Comparison of ENCODE assay signal across 1 cellular context in genomic region chr16:381788-382717, GRCh38.
TF ChIP-seq lines count a peak whose summit lies in the region.

Gene PGAP6 (minus strand): TSS chr16:381978. CDS start chr16:381821, 157 bp downstream.

TF ChIP-seq in K562, 482 proteins besides CTCF, POLR2A, EP300 and RAD21 (continued from another document):
- TF ChIP-seq THAP12 (CRISPR knock-in tag; IDR thresholded peaks at IDR 0.05) (0 out of 2 replicates have a peak, but pooled peaks have one; percentile 43), EGR1 (conservative IDR thresholded peaks at IDR 0.05) (0 out of 2 replicates have a peak, but pooled peaks have one; percentile 26), GATAD2A (IDR thresholded peaks at IDR 0.05) (0 out of 2 replicates have a peak, but pooled peaks have one; percentile 24), ZFX (CRISPR knock-in tag; IDR thresholded peaks at IDR 0.05) (peak; percentile 27; the same call in 1 of the 2 replicates), CXXC5 (CRISPR knock-in tag; IDR thresholded peaks at IDR 0.05) (peak; percentile 46; the same call in 1 of the 2 replicates), LARP7 (IDR thresholded peaks at IDR 0.05) (no peak), NCOR1 (IDR thresholded peaks at IDR 0.05) (no peak), MAFK (IDR thresholded peaks at IDR 0.05; ENCODE audit: low read length) (no peak), ZNF174 (CRISPR knock-in tag; IDR thresholded peaks at IDR 0.05) (no peak), VEZF1 (CRISPR knock-in tag; IDR thresholded peaks at IDR 0.05) (peak; percentile 100), HLTF (IDR thresholded peaks at IDR 0.05) (no peak), PRMT5 (CRISPR knock-in tag; IDR thresholded peaks at IDR 0.05) (no peak), NR2C2 (CRISPR knock-in tag; IDR thresholded peaks at IDR 0.05) (no peak), NR2C2 (tag; IDR thresholded peaks at IDR 0.05) (peak; percentile 48; the same call in 1 of the 2 replicates), GABPB1 (CRISPR knock-in tag; IDR thresholded peaks at IDR 0.05) (peak; percentile 16; the same call in 1 of the 2 replicates), TEAD4 (IDR thresholded peaks at IDR 0.05; ENCODE audit: low read length) (no peak), TEAD4 (CRISPR knock-in tag; IDR thresholded peaks at IDR 0.05; ENCODE audit: borderline replicate concordance) (no peak), GABPA (tag; conservative IDR thresholded peaks at IDR 0.05; ENCODE audit: low read depth) (peak; percentile 88), HOXB6 (CRISPR knock-in tag; IDR thresholded peaks at IDR 0.05; ENCODE audit: borderline replicate concordance) (no peak), CEBPG (CRISPR knock-in tag; IDR thresholded peaks at IDR 0.05) (no peak), CEBPG (tag; conservative IDR thresholded peaks at IDR 0.05 in 1 of 2, IDR thresholded peaks at IDR 0.05 in 1 of 2) (no peak), HDAC1 (IDR thresholded peaks at IDR 0.05) (peak in 1 of 2 experiments; percentile 42; a peak in 1 of 4 replicates)
